ENCODE assay signal across 7 cellular contexts in genomic region chr7:151056286-151057037, GRCh38. TPM values are rescaled to one million over a fixed set of nuclear protein-coding genes. Genes with fewer than 3 reads are reported as not detected.
DNase-seq lines count a peak whose midpoint lies in the region; TF ChIP-seq lines count a peak whose summit lies in the region.
"Had no signal": no experiment of that assay in that cellular context is flagged by ENCODE, and none has a peak within 500 bp of the region (broad histone marks: within the 10 kb centered on the region; RNA-seq: fewer than 3 reads in every experiment).

No MANE protein-coding gene starts in this region.

- peaks cover 8% of the 10 kb centered on the region for H3F3A ChIP-seq in SU-DHL-6 (ENCODE audit: insufficient read depth)

- H3K9me2 ChIP-seq in SU-DHL-6 (replicated peaks; ENCODE audit: insufficient read depth, low read length) = no peaks in the 10 kb centered on the region

- H3K27ac ChIP-seq in SU-DHL-6 (ENCODE audit: low read depth, low read length) = no peak overlapping the region

- H3K27me3 ChIP-seq in BJ (ENCODE audit: control insufficient read depth, insufficient read depth, low read length) (no peaks in the 10 kb centered on the region), SU-DHL-6 (ENCODE audit: low read length) (no peaks in the 10 kb centered on the region)

- peak overlapping the region; percentile 79 for H3K4me2 ChIP-seq in SU-DHL-6 (ENCODE audit: low read depth, low read length, poor library complexity, severe bottlenecking)

- H4K20me1 ChIP-seq in SU-DHL-6 (ENCODE audit: low read depth, low read length) = no peaks in the 10 kb centered on the region

- no peaks in the 10 kb centered on the region for H3K9me3 ChIP-seq in SU-DHL-6 (ENCODE audit: insufficient read depth, low read length)

- TF ChIP-seq CTCF in BJ (IDR thresholded peaks at IDR 0.05; ENCODE audit: insufficient read depth, low read depth, low read length) (no peak), SU-DHL-6 (IDR thresholded peaks at IDR 0.05; ENCODE audit: insufficient read depth, low read length, poor library complexity, severe bottlenecking) (no peak), GM10248 (IDR thresholded peaks at IDR 0.05; ENCODE audit: control extremely low read depth, extremely low read depth, low read depth, missing control alignments) (no peak)

- H3K36me3 ChIP-seq in BJ (ENCODE audit: control insufficient read depth, insufficient read depth, low read length) (no peaks in the 10 kb centered on the region; the same call in 1 of the 2 replicates), SU-DHL-6 (ENCODE audit: low read length) (no peaks in the 10 kb centered on the region)

- no peak overlapping the region for H3K9ac ChIP-seq in SU-DHL-6 (ENCODE audit: low read length)

- no peak overlapping the region for H2AFZ ChIP-seq in SU-DHL-6 (ENCODE audit: low read depth, low read length, severe bottlenecking)

- CTCF ChIA-PET in BJ (lab: Yijun Ruan, JAX) = interaction anchor here (1.1 kb wide), 1 partner anchor 9 kb away, joined by 3 read pairs; no protein-coding TSS in a partner anchor
- CTCF ChIA-PET in GM10248 (lab: Yijun Ruan, JAX) = interaction anchor here (1.1 kb wide), 1 partner anchor 188 kb away, joined by 3 read pairs; no protein-coding TSS in a partner anchor

- POLR2A ChIA-PET in BJ (lab: Charles Lee) = no interaction called here
- POLR2A ChIA-PET in GM10248 (lab: Yijun Ruan, JAX) = no interaction called here

- H3K4me3 ChIP-seq in BJ (ENCODE audit: low read depth, low read length) (peak overlapping the region; percentile 55), SU-DHL-6 (ENCODE audit: insufficient read depth, low read length, poor library complexity, severe bottlenecking) (no peak overlapping the region)

- no peak for DNase-seq in BJ (ENCODE audit: low read depth)
- DNase-seq in islet precursor cell = peak; percentile 89
- no peak for DNase-seq in central memory CD4-positive, alpha-beta T cell
- DNase-seq in SHP77 treated with DMSO at 0.1 percent for 48 hours (lab: John Stamatoyannopoulos, UW) = no peak
- no peak for DNase-seq in GM10248 (ENCODE audit: extremely low spot score)
- DNase-seq: right cardiac atrium had no signal

- peaks cover 17% of the 10 kb centered on the region for H3K79me2 ChIP-seq in SU-DHL-6 (ENCODE audit: insufficient read depth, low read length)

RNA-seq across cellular contexts. Expression of gene CDK5, which starts 1.2 kb away (rescaled TPM):
- polyA plus RNA-seq in BJ (2011; rRNA removed) = 30.0 and 33.2 TPM in 2 replicates
- polyA minus RNA-seq in BJ (2011; rRNA and poly(A)+ RNA removed) = 15.3 and 33.8 TPM in 2 replicates

RNA-seq across cellular contexts. Expression of gene SLC4A2, which starts 2.9 kb away (rescaled TPM):
- polyA plus RNA-seq in BJ (2011; rRNA removed) = 59.0 and 86.1 TPM in 2 replicates
- polyA minus RNA-seq in BJ (2011; rRNA and poly(A)+ RNA removed) = 74.3 and 109 TPM in 2 replicates

RNA-seq across cellular contexts. Expression of gene ASIC3, which starts 8.1 kb away (rescaled TPM):
- 0.26 and 0.45 TPM in 2 replicates for polyA plus RNA-seq in BJ (2011; rRNA removed)
- polyA minus RNA-seq in BJ (2011; rRNA and poly(A)+ RNA removed) = 0.24 TPM in 1 of 2 replicates, not detected in the other

RNA-seq across cellular contexts. Expression of gene FASTK, which starts 24.1 kb away (rescaled TPM):
- 49.3 and 89.9 TPM in 2 replicates for polyA plus RNA-seq in BJ (2011; rRNA removed)
- polyA minus RNA-seq in BJ (2011; rRNA and poly(A)+ RNA removed) = 53.0 and 72.2 TPM in 2 replicates

RNA-seq across cellular contexts. Expression of gene TMUB1, which starts 26.8 kb away (rescaled TPM):
- polyA plus RNA-seq in BJ (2011; rRNA removed) = 13.6 and 27.8 TPM in 2 replicates
- 4.6 and 5.9 TPM in 2 replicates for polyA minus RNA-seq in BJ (2011; rRNA and poly(A)+ RNA removed)
